In genomic region chr19:472005-472858, GRCh38 we compare ENCODE assay signal across 17 cellular contexts. TPM values are rescaled to one million over a fixed set of nuclear protein-coding genes. Genes with fewer than 3 reads are reported as not detected.
DNase-seq lines count a peak whose midpoint lies in the region; ATAC-seq, FAIRE-seq and TF ChIP-seq lines count a peak whose summit lies in the region.
"Had no signal": no experiment of that assay in that cellular context is flagged by ENCODE, and none has a peak within 500 bp of the region (broad histone marks: within the 10 kb centered on the region; RNA-seq: fewer than 3 reads in every experiment).

No MANE protein-coding gene starts in this region.

- H3K4me2 ChIP-seq in A549, result no peak overlapping the region
- no peak overlapping the region for H3K4me2 ChIP-seq in HepG2 (ENCODE audit: low read depth, low read length)

- no TSS peak for BruUV-seq in HepG2 (replicated peaks; lab: Mats Ljungman, UMichigan)

- H3K36me3 Mint-ChIP-seq in stimulated activated memory B cell treated with anti-CD40 and anti-IgM and Interleukin-4, amounts not matched to agents 10 μg/mL and 1 μg/mL and 100 μg/mL, for 72 hours, result no peaks in the 10 kb centered on the region
- H3K36me3 Mint-ChIP-seq: CD4-positive, CD25-positive, alpha-beta regulatory T cell had no signal

- DNase-seq in A549 (ENCODE audit: low read depth in 1 of 2, low spot score in 1 of 2), result no peak
- DNase-seq in H7, result peak; percentile 70
- no peak for DNase-seq in NT2/D1 (ENCODE audit: low read depth, low spot score)
- no peak for DNase-seq in HepG2 (ENCODE audit: low spot score)
- no peak for DNase-seq in activated T-cell treated with anti-CD3 and anti-CD28 coated beads, Interleukin-2, amount 50 U/mL, for 1 hour
- DNase-seq in NAMALWA (ENCODE audit: low spot score), result no peak
- DNase-seq in nucleus accumbens (lab: John Stamatoyannopoulos, UW), result no peak
- DNase-seq: CD4-positive, CD25-positive, alpha-beta regulatory T cell; DMS79 treated with DMSO at 0.1 percent for 48 hours; NCI-H1092; NCI-H1694; NCI-H774; SIG-M5 had no signal

- ATAC-seq in A549, result peak; percentile 15 to 34; a peak in 4 of 6 replicates
- no peak; the same call in 2 of the 3 replicates for ATAC-seq in HepG2
- no peak for ATAC-seq in stimulated activated memory B cell treated with anti-CD40 and anti-IgM and Interleukin-4, amounts not matched to agents 10 μg/mL and 1 μg/mL and 100 μg/mL, for 72 hours

- H3K27me3 ChIP-seq in H7 (ENCODE audit: control insufficient read depth, insufficient read depth, low read length) (no peaks in the 10 kb centered on the region), NT2/D1 (ENCODE audit: insufficient read depth, insufficient read length) (no peaks in the 10 kb centered on the region), HepG2 (ENCODE audit: control insufficient read depth in 1 of 2, insufficient read depth in 2 of 2, low read length in 2 of 2) (peaks cover under 1 to 21% of the 10 kb centered on the region in 2 experiments; a peak in 3 of 5 replicates)

- no peak overlapping the region for H3K4me3 ChIP-seq in A549
- H3K4me3 ChIP-seq in H7 (ENCODE audit: insufficient read depth, low read depth, low read length), result no peak overlapping the region
- H3K4me3 ChIP-seq in NT2/D1 (ENCODE audit: insufficient read length, low read depth), result no peak overlapping the region
- H3K4me3 ChIP-seq in HepG2 (replicated peaks in 1 of 3; ENCODE audit: insufficient read depth in 1 of 3, low read depth in 2 of 3, low read length in 3 of 3), result no peak overlapping the region

- in situ Hi-C loops in HepG2 (cut with HindIII; ENCODE audit: extremely low pct_ligation_motif_present, low pct_unique_long_range_greater_than_20kb), result no loop called here

- TF ChIP-seq POLR2A in A549 (IDR thresholded peaks at IDR 0.05; ENCODE audit: low read length) (no peak), HepG2 (IDR thresholded peaks at IDR 0.05; ENCODE audit: insufficient read depth in 1 of 2, low read depth in 2 of 2, low read length in 2 of 2) (no peak)

- H3K9me3 Mint-ChIP-seq in stimulated activated memory B cell treated with anti-CD40 and anti-IgM and Interleukin-4, amounts not matched to agents 10 μg/mL and 1 μg/mL and 100 μg/mL, for 72 hours, result no peaks in the 10 kb centered on the region

- CTCF ChIA-PET in A549 (lab: Yijun Ruan, JAX) (no interaction called here), HepG2 (lab: Yijun Ruan, JAX; ENCODE audit: low intra/inter-chr PET ratio, low total read pairs) (no interaction called here)

- no peak for TF ChIP-seq EP300 in A549 (IDR thresholded peaks at IDR 0.05)
- TF ChIP-seq EP300 in HepG2 (IDR thresholded peaks at IDR 0.05; ENCODE audit: low read depth in 2 of 2, low read length in 2 of 2), result no peak
- TF ChIP-seq EP300 in HepG2 (CRISPR knock-in tag; IDR thresholded peaks at IDR 0.05; ENCODE audit: borderline replicate concordance), result no peak

- no peak overlapping the region for H3K4me3 Mint-ChIP-seq in stimulated activated memory B cell treated with anti-CD40 and anti-IgM and Interleukin-4, amounts not matched to agents 10 μg/mL and 1 μg/mL and 100 μg/mL, for 72 hours
- H3K4me3 Mint-ChIP-seq: CD4-positive, CD25-positive, alpha-beta regulatory T cell had no signal

- H3K9me3 ChIP-seq in A549 (no peaks in the 10 kb centered on the region), NT2/D1 (ENCODE audit: insufficient read depth, low read length) (no peaks in the 10 kb centered on the region), HepG2 (ENCODE audit: low read length) (no peaks in the 10 kb centered on the region)

- TF ChIP-seq RAD21 in A549 (conservative IDR thresholded peaks at IDR 0.05 in 1 of 2, IDR thresholded peaks at IDR 0.05 in 1 of 2), result no peak
- no peak for TF ChIP-seq RAD21 in HepG2 (CRISPR knock-in tag; IDR thresholded peaks at IDR 0.05)

- H3K79me2 ChIP-seq in HepG2 (ENCODE audit: insufficient read depth, low read length), result no peaks in the 10 kb centered on the region

- H3K36me3 ChIP-seq in H7 (replicated peaks; ENCODE audit: control insufficient read depth, insufficient read depth, low read length) (no peaks in the 10 kb centered on the region), NT2/D1 (ENCODE audit: insufficient read depth, insufficient read length, low read length) (no peaks in the 10 kb centered on the region), HepG2 (replicated peaks in 1 of 2; ENCODE audit: control insufficient read depth in 1 of 2, insufficient read depth in 2 of 2, low read length in 2 of 2) (no peaks in the 10 kb centered on the region)

- WGBS in A549 (ENCODE audit: missing lambda C conversion rate), result 65% methylated on average over 16 of the region's 23 CpGs
- WGBS in HepG2 (ENCODE audit: low lambda C conversion rate), result 18% methylated on average over 19 of the region's 23 CpGs

- H3K27me3 Mint-ChIP-seq in stimulated activated memory B cell treated with anti-CD40 and anti-IgM and Interleukin-4, amounts not matched to agents 10 μg/mL and 1 μg/mL and 100 μg/mL, for 72 hours, result peaks cover 25% of the 10 kb centered on the region
- H3K27me3 Mint-ChIP-seq: CD4-positive, CD25-positive, alpha-beta regulatory T cell had no signal

- TF ChIP-seq CTCF in A549 (IDR thresholded peaks at IDR 0.05) (no peak), HepG2 (CRISPR knock-in tag; IDR thresholded peaks at IDR 0.05) (no peak)

- no peak overlapping the region for H3K27ac Mint-ChIP-seq in stimulated activated memory B cell treated with anti-CD40 and anti-IgM and Interleukin-4, amounts not matched to agents 10 μg/mL and 1 μg/mL and 100 μg/mL, for 72 hours

- intact Hi-C loops in HepG2 (cut with micrococcal nuclease; ENCODE audit: unreplicated experiment), result no loop called here

- no peak overlapping the region for H2AFZ ChIP-seq in HepG2 (ENCODE audit: low read length)

- peak overlapping the region; percentile 32 for H3K9ac ChIP-seq in NT2/D1 (ENCODE audit: insufficient read length, low read depth)
- H3K9ac ChIP-seq in HepG2 (ENCODE audit: insufficient read depth, low read depth, low read length), result no peak overlapping the region

- POLR2A ChIA-PET in A549 (lab: Yijun Ruan, JAX), result no interaction called here
- POLR2A ChIA-PET in HepG2 (lab: Yijun Ruan, JAX), result no interaction called here

- H3K4me1 ChIP-seq in A549, result no peaks in the 10 kb centered on the region
- peaks cover 8% of the 10 kb centered on the region for H3K4me1 ChIP-seq in NT2/D1 (ENCODE audit: insufficient read depth, insufficient read length)
- H3K4me1 ChIP-seq in HepG2 (ENCODE audit: insufficient read depth, low read length), result no peaks in the 10 kb centered on the region

- FAIRE-seq in A549 (lab: Jason Lieb, UNC), result no peak
- FAIRE-seq in HepG2 (lab: Jason Lieb, UNC), result no peak
- FAIRE-seq: RCC 7860 had no signal

- H4K20me1 ChIP-seq in HepG2 (ENCODE audit: insufficient read depth, low read length), result no peaks in the 10 kb centered on the region

- no peaks in the 10 kb centered on the region for H3K4me1 Mint-ChIP-seq in stimulated activated memory B cell treated with anti-CD40 and anti-IgM and Interleukin-4, amounts not matched to agents 10 μg/mL and 1 μg/mL and 100 μg/mL, for 72 hours
- H3K4me1 Mint-ChIP-seq: CD4-positive, CD25-positive, alpha-beta regulatory T cell had no signal

- no peak overlapping the region for H3K27ac ChIP-seq in A549
- H3K27ac ChIP-seq in HepG2 (ENCODE audit: extremely low read length, insufficient read depth, low read length), result no peak overlapping the region

RNA-seq across cellular contexts. Expression of gene SHC2, which starts 11.4 kb away (rescaled TPM):
- polyA plus RNA-seq in A549 (2011; rRNA removed), result 0.36 and 0.87 TPM in 2 replicates
- 0.26 TPM in 2 replicates for polyA plus RNA-seq in A549 (2012; cell fraction: cytosol; rRNA removed)
- polyA plus RNA-seq in A549 (2012; cell fraction: nucleus; rRNA removed), result 2.0 and 2.4 TPM in 2 replicates
- 0.21 to 0.66 TPM (median 0.58 TPM) in 3 replicates for polyA plus RNA-seq in A549 (2017; fragmentation: RNase III; extraction: RNeasy Plus Mini Kit Qiagen cat#74134 plus additional on column Dnase treatment)
- polyA minus RNA-seq in A549 (2011; rRNA and poly(A)+ RNA removed), result 0.44 and 0.70 TPM in 2 replicates
- total RNA-seq in H7 (2014; rRNA removed; shearing (Covaris generic)), result 5.3 and 6.9 TPM in 2 replicates
- total RNA-seq in HepG2 (2016; rRNA removed; fragmentation: Illumina TruSeq; extraction: Trizol), result 4.8 and 9.0 TPM in 2 replicates
- 11.0 and 12.0 TPM in 2 replicates for total RNA-seq in HepG2 (2016; cell fraction: cytosol; rRNA removed; fragmentation: Illumina TruSeq; extraction: Trizol; ENCODE audit: low read depth)
- 3.9 and 8.8 TPM in 2 replicates for total RNA-seq in HepG2 (2016; cell fraction: insoluble cytoplasmic fraction; rRNA removed; fragmentation: Illumina TruSeq; extraction: Trizol)
- total RNA-seq in HepG2 (2016; cell fraction: membrane; rRNA removed; fragmentation: Illumina TruSeq; extraction: Trizol), result 12.6 and 14.2 TPM in 2 replicates
- total RNA-seq in HepG2 (2016; cell fraction: nucleus; rRNA removed; fragmentation: Illumina TruSeq; extraction: Trizol), result 7.1 and 9.7 TPM in 2 replicates
- polyA plus RNA-seq in HepG2 (2011; rRNA removed), result 18.3 and 35.8 TPM in 2 replicates
- 12.4 and 18.0 TPM in 2 replicates for polyA plus RNA-seq in HepG2 (2011; cell fraction: cytosol; rRNA removed)
- 247 and 276 TPM in 2 replicates for polyA plus RNA-seq in HepG2 (2011; cell fraction: nucleus; rRNA removed)
- polyA plus RNA-seq in HepG2 (2012), result 21.5 and 36.3 TPM in 2 replicates
- 11.4 and 12.5 TPM in 2 replicates for polyA plus RNA-seq in HepG2 (2016; cell fraction: cytosol; fragmentation: Illumina TruSeq; extraction: Trizol; ENCODE audit: low read depth)
- polyA plus RNA-seq in HepG2 (2016; cell fraction: insoluble cytoplasmic fraction; fragmentation: Illumina TruSeq; extraction: Trizol; ENCODE audit: low read depth), result 4.7 and 5.3 TPM in 2 replicates
- polyA plus RNA-seq in HepG2 (2016; cell fraction: membrane; fragmentation: Illumina TruSeq; extraction: Trizol; ENCODE audit: low read depth), result 13.0 and 14.2 TPM in 2 replicates
- 30.5 and 30.9 TPM in 2 replicates for polyA plus RNA-seq in HepG2 (2016; cell fraction: nucleus; fragmentation: Illumina TruSeq; extraction: Trizol; ENCODE audit: insufficient read depth, low read depth)
- 39.0 TPM in 1 of 2 replicates, not detected in the other for polyA minus RNA-seq in HepG2 (2011; rRNA and poly(A)+ RNA removed; ENCODE audit: low replicate concordance)
- 11.5 and 24.1 TPM in 2 replicates for polyA minus RNA-seq in HepG2 (2011; cell fraction: cytosol; rRNA and poly(A)+ RNA removed)
- polyA minus RNA-seq in HepG2 (2011; cell fraction: nucleus; rRNA and poly(A)+ RNA removed), result 14.5 and 16.0 TPM in 2 replicates
- total RNA-seq: CD4-positive, CD25-positive, alpha-beta regulatory T cell had no signal
- polyA plus RNA-seq: CD4-positive, CD25-positive, alpha-beta regulatory T cell had no signal

RNA-seq across cellular contexts. Expression of gene MADCAM1, which starts 24.1 kb away (rescaled TPM):
- polyA plus RNA-seq in A549 (2011; rRNA removed), result 0.06 and 0.09 TPM in 2 replicates
- 0.25 and 0.35 TPM in 2 replicates for polyA plus RNA-seq in A549 (2012; cell fraction: cytosol; rRNA removed)
- polyA plus RNA-seq in A549 (2012; cell fraction: nucleus; rRNA removed), result 0.51 and 0.73 TPM in 2 replicates
- polyA plus RNA-seq in A549 (2017; fragmentation: RNase III; extraction: RNeasy Plus Mini Kit Qiagen cat#74134 plus additional on column Dnase treatment), result 0.25 to 0.41 TPM (median 0.34 TPM) in 3 replicates
- polyA minus RNA-seq in A549 (2011; rRNA and poly(A)+ RNA removed), result not detected in 2 replicates
- 0.70 TPM in 1 of 2 replicates, not detected in the other for total RNA-seq in H7 (2014; rRNA removed; shearing (Covaris generic))
- 0.21 and 0.33 TPM in 2 replicates for total RNA-seq in HepG2 (2016; rRNA removed; fragmentation: Illumina TruSeq; extraction: Trizol)
- total RNA-seq in HepG2 (2016; cell fraction: cytosol; rRNA removed; fragmentation: Illumina TruSeq; extraction: Trizol; ENCODE audit: low read depth), result 0.30 and 0.44 TPM in 2 replicates
- total RNA-seq in HepG2 (2016; cell fraction: insoluble cytoplasmic fraction; rRNA removed; fragmentation: Illumina TruSeq; extraction: Trizol), result 0.30 TPM in 1 of 2 replicates, not detected in the other
- total RNA-seq in HepG2 (2016; cell fraction: membrane; rRNA removed; fragmentation: Illumina TruSeq; extraction: Trizol), result 0.37 and 0.45 TPM in 2 replicates
- total RNA-seq in HepG2 (2016; cell fraction: nucleus; rRNA removed; fragmentation: Illumina TruSeq; extraction: Trizol), result 0.22 TPM in 1 of 2 replicates, not detected in the other
- 0.29 and 0.39 TPM in 2 replicates for polyA plus RNA-seq in HepG2 (2011; rRNA removed)
- polyA plus RNA-seq in HepG2 (2011; cell fraction: cytosol; rRNA removed), result 0.42 and 0.60 TPM in 2 replicates
- 1.9 and 2.3 TPM in 2 replicates for polyA plus RNA-seq in HepG2 (2011; cell fraction: nucleus; rRNA removed)
- 1.7 and 2.3 TPM in 2 replicates for polyA plus RNA-seq in HepG2 (2012)
- polyA plus RNA-seq in HepG2 (2016; cell fraction: cytosol; fragmentation: Illumina TruSeq; extraction: Trizol; ENCODE audit: low read depth), result 0.62 and 0.89 TPM in 2 replicates
- polyA plus RNA-seq in HepG2 (2016; cell fraction: insoluble cytoplasmic fraction; fragmentation: Illumina TruSeq; extraction: Trizol; ENCODE audit: low read depth), result 0.33 and 0.51 TPM in 2 replicates
- 0.74 and 0.99 TPM in 2 replicates for polyA plus RNA-seq in HepG2 (2016; cell fraction: membrane; fragmentation: Illumina TruSeq; extraction: Trizol; ENCODE audit: low read depth)
- polyA plus RNA-seq in HepG2 (2016; cell fraction: nucleus; fragmentation: Illumina TruSeq; extraction: Trizol; ENCODE audit: insufficient read depth, low read depth), result 0.89 and 1.4 TPM in 2 replicates
- polyA minus RNA-seq in HepG2 (2011; rRNA and poly(A)+ RNA removed; ENCODE audit: low replicate concordance), result 1.1 TPM in 1 of 2 replicates, not detected in the other
- 0.62 and 0.89 TPM in 2 replicates for polyA minus RNA-seq in HepG2 (2011; cell fraction: cytosol; rRNA and poly(A)+ RNA removed)
- 0.26 and 0.75 TPM in 2 replicates for polyA minus RNA-seq in HepG2 (2011; cell fraction: nucleus; rRNA and poly(A)+ RNA removed)
- total RNA-seq: H4, NCI-H460 had no signal

RNA-seq across cellular contexts. Expression of gene TPGS1, which starts 35.1 kb away (rescaled TPM):
- polyA plus RNA-seq in A549 (2011; rRNA removed) (2.3 and 2.7 TPM in 2 replicates), A549 (2017; fragmentation: RNase III; extraction: RNeasy Plus Mini Kit Qiagen cat#74134 plus additional on column Dnase treatment) (12.5 to 13.8 TPM (median 13.1 TPM) in 3 replicates), HepG2 (2011; rRNA removed) (1.1 and 2.0 TPM in 2 replicates)
- polyA plus RNA-seq in A549 (2012; cell fraction: cytosol; rRNA removed), result 16.0 and 27.9 TPM in 2 replicates
- polyA plus RNA-seq in A549 (2012; cell fraction: nucleus; rRNA removed), result 22.3 and 42.1 TPM in 2 replicates
- polyA minus RNA-seq in A549 (2011; rRNA and poly(A)+ RNA removed), result 1.1 TPM in 2 replicates
- total RNA-seq in H7 (2014; rRNA removed; shearing (Covaris generic)), result 13.7 and 18.1 TPM in 2 replicates
- total RNA-seq in HepG2 (2016; rRNA removed; fragmentation: Illumina TruSeq; extraction: Trizol), result 4.2 and 6.2 TPM in 2 replicates
- total RNA-seq in HepG2 (2016; cell fraction: cytosol; rRNA removed; fragmentation: Illumina TruSeq; extraction: Trizol; ENCODE audit: low read depth), result 4.1 and 5.0 TPM in 2 replicates
- total RNA-seq in HepG2 (2016; cell fraction: insoluble cytoplasmic fraction; rRNA removed; fragmentation: Illumina TruSeq; extraction: Trizol), result 3.9 and 5.0 TPM in 2 replicates
- total RNA-seq in HepG2 (2016; cell fraction: membrane; rRNA removed; fragmentation: Illumina TruSeq; extraction: Trizol), result 4.2 and 4.9 TPM in 2 replicates
- total RNA-seq in HepG2 (2016; cell fraction: nucleus; rRNA removed; fragmentation: Illumina TruSeq; extraction: Trizol), result 2.4 and 3.4 TPM in 2 replicates
- 1.7 and 4.3 TPM in 2 replicates for polyA plus RNA-seq in HepG2 (2011; cell fraction: cytosol; rRNA removed)
- polyA plus RNA-seq in HepG2 (2011; cell fraction: nucleus; rRNA removed), result 3.3 and 3.7 TPM in 2 replicates
- 1.0 and 2.2 TPM in 2 replicates for polyA plus RNA-seq in HepG2 (2012)
- 2.0 and 2.2 TPM in 2 replicates for polyA plus RNA-seq in HepG2 (2016; cell fraction: cytosol; fragmentation: Illumina TruSeq; extraction: Trizol; ENCODE audit: low read depth)
- polyA plus RNA-seq in HepG2 (2016; cell fraction: insoluble cytoplasmic fraction; fragmentation: Illumina TruSeq; extraction: Trizol; ENCODE audit: low read depth), result 3.3 and 4.8 TPM in 2 replicates
- polyA plus RNA-seq in HepG2 (2016; cell fraction: membrane; fragmentation: Illumina TruSeq; extraction: Trizol; ENCODE audit: low read depth), result 2.0 and 2.2 TPM in 2 replicates
- 3.1 and 4.1 TPM in 2 replicates for polyA plus RNA-seq in HepG2 (2016; cell fraction: nucleus; fragmentation: Illumina TruSeq; extraction: Trizol; ENCODE audit: insufficient read depth, low read depth)
- 2.3 and 2.8 TPM in 2 replicates for polyA minus RNA-seq in HepG2 (2011; rRNA and poly(A)+ RNA removed; ENCODE audit: low replicate concordance)
- 1.4 and 1.8 TPM in 2 replicates for polyA minus RNA-seq in HepG2 (2011; cell fraction: cytosol; rRNA and poly(A)+ RNA removed)
- 2.1 and 2.3 TPM in 2 replicates for polyA minus RNA-seq in HepG2 (2011; cell fraction: nucleus; rRNA and poly(A)+ RNA removed)

RNA-seq across cellular contexts. Expression of gene CDC34, which starts 59.3 kb away (rescaled TPM):
- polyA plus RNA-seq in A549 (2011; rRNA removed) (36.9 and 37.4 TPM in 2 replicates), A549 (2017; fragmentation: RNase III; extraction: RNeasy Plus Mini Kit Qiagen cat#74134 plus additional on column Dnase treatment) (56.3 to 62.6 TPM (median 57.6 TPM) in 3 replicates), HepG2 (2011; rRNA removed) (140 and 150 TPM in 2 replicates)
- 82.8 and 83.4 TPM in 2 replicates for polyA plus RNA-seq in A549 (2012; cell fraction: cytosol; rRNA removed)
- polyA plus RNA-seq in A549 (2012; cell fraction: nucleus; rRNA removed), result 84.9 and 93.6 TPM in 2 replicates
- 29.1 and 29.2 TPM in 2 replicates for polyA minus RNA-seq in A549 (2011; rRNA and poly(A)+ RNA removed)
- 180 and 192 TPM in 2 replicates for total RNA-seq in H7 (2014; rRNA removed; shearing (Covaris generic))
- 119 and 138 TPM in 2 replicates for total RNA-seq in HepG2 (2016; rRNA removed; fragmentation: Illumina TruSeq; extraction: Trizol)
- total RNA-seq in HepG2 (2016; cell fraction: cytosol; rRNA removed; fragmentation: Illumina TruSeq; extraction: Trizol; ENCODE audit: low read depth), result 181 and 194 TPM in 2 replicates
- total RNA-seq in HepG2 (2016; cell fraction: insoluble cytoplasmic fraction; rRNA removed; fragmentation: Illumina TruSeq; extraction: Trizol), result 104 and 144 TPM in 2 replicates
- 198 and 240 TPM in 2 replicates for total RNA-seq in HepG2 (2016; cell fraction: membrane; rRNA removed; fragmentation: Illumina TruSeq; extraction: Trizol)
- 59.6 and 65.5 TPM in 2 replicates for total RNA-seq in HepG2 (2016; cell fraction: nucleus; rRNA removed; fragmentation: Illumina TruSeq; extraction: Trizol)
- polyA plus RNA-seq in HepG2 (2011; cell fraction: cytosol; rRNA removed), result 102 and 147 TPM in 2 replicates
- polyA plus RNA-seq in HepG2 (2011; cell fraction: nucleus; rRNA removed), result 121 and 122 TPM in 2 replicates
- 90.8 and 101 TPM in 2 replicates for polyA plus RNA-seq in HepG2 (2012)
- polyA plus RNA-seq in HepG2 (2016; cell fraction: cytosol; fragmentation: Illumina TruSeq; extraction: Trizol; ENCODE audit: low read depth), result 157 and 191 TPM in 2 replicates
- 118 and 140 TPM in 2 replicates for polyA plus RNA-seq in HepG2 (2016; cell fraction: insoluble cytoplasmic fraction; fragmentation: Illumina TruSeq; extraction: Trizol; ENCODE audit: low read depth)
- 153 and 184 TPM in 2 replicates for polyA plus RNA-seq in HepG2 (2016; cell fraction: membrane; fragmentation: Illumina TruSeq; extraction: Trizol; ENCODE audit: low read depth)
- 130 and 138 TPM in 2 replicates for polyA plus RNA-seq in HepG2 (2016; cell fraction: nucleus; fragmentation: Illumina TruSeq; extraction: Trizol; ENCODE audit: insufficient read depth, low read depth)
- 60.5 and 88.3 TPM in 2 replicates for polyA minus RNA-seq in HepG2 (2011; rRNA and poly(A)+ RNA removed; ENCODE audit: low replicate concordance)
- polyA minus RNA-seq in HepG2 (2011; cell fraction: cytosol; rRNA and poly(A)+ RNA removed), result 42.1 and 46.2 TPM in 2 replicates
- 19.1 and 22.1 TPM in 2 replicates for polyA minus RNA-seq in HepG2 (2011; cell fraction: nucleus; rRNA and poly(A)+ RNA removed)

Comparison
In these comparisons a context has a peak if more than half of its experiments do, and no peak if none do; other contexts are left out.
1. ATAC-seq: peak in A549 (2 of 2); none in HepG2 (single experiment) and stimulated activated memory B cell treated with anti-CD40 and anti-IgM and Interleukin-4, amounts not matched to agents 10 μg/mL and 1 μg/mL and 100 μg/mL, for 72 hours (single experiment).